20 cellular contexts compared by ENCODE assay signal in genomic region chr18:23155537-23155936, GRCh38. TPM values are rescaled to one million over a fixed set of nuclear protein-coding genes. Genes with fewer than 3 reads are reported as not detected.
DNase-seq lines count a peak whose midpoint lies in the region; ATAC-seq and TF ChIP-seq lines count a peak whose summit lies in the region.
"Had no signal": no experiment of that assay in that cellular context is flagged by ENCODE, and none has a peak within 500 bp of the region (broad histone marks: within the 10 kb centered on the region; RNA-seq: fewer than 3 reads in every experiment).

No MANE protein-coding gene starts in this region.

- peaks cover 33% of the 10 kb centered on the region for H3K4me1 Mint-ChIP-seq in nephron
- peaks cover 0 to 1% of the 10 kb centered on the region in 2 donors for H3K4me1 Mint-ChIP-seq in stimulated activated naive B cell treated with anti-CD40 and anti-IgM and Interleukin-4, amounts not matched to agents 10 μg/mL and 1 μg/mL and 100 μg/mL, for 72 hours
- no peaks in the 10 kb centered on the region for H3K4me1 Mint-ChIP-seq in activated CD4-positive, alpha-beta memory T cell treated with anti-CD3 and anti-CD28 coated beads for 36 hours (ENCODE audit: low read depth)
- H3K4me1 Mint-ChIP-seq: activated CD8-positive, alpha-beta memory T cell treated with anti-CD3 and anti-CD28 coated beads, Interleukin-2, amount 10 ng/mL, durations not matched to agents 7 days and 5 days; memory B cell had no signal

- H3K36me3 ChIP-seq in breast epithelium = no peaks in the 10 kb centered on the region

- ATAC-seq in stimulated activated naive B cell treated with anti-CD40 and anti-IgM and Interleukin-4, amounts not matched to agents 10 μg/mL and 1 μg/mL and 100 μg/mL, for 72 hours (replicated peaks) = no peak
- ATAC-seq: activated CD4-positive, CD25-positive, alpha-beta regulatory T cell treated with anti-CD3 and anti-CD28 coated beads, Interleukin-2, amount 50 U/mL, for 24 hours; activated CD8-positive, alpha-beta memory T cell treated with anti-CD3 and anti-CD28 coated beads, Interleukin-2, amount 10 ng/mL, durations not matched to agents 7 days and 5 days; right cardiac atrium had no signal

- peak overlapping the region; percentile 10 to 79 for H3K27ac ChIP-seq in breast epithelium

- H3K27me3 Mint-ChIP-seq in nephron (ENCODE audit: low read depth) = no peaks in the 10 kb centered on the region
- H3K27me3 Mint-ChIP-seq in stimulated activated naive B cell treated with anti-CD40 and anti-IgM and Interleukin-4, amounts not matched to agents 10 μg/mL and 1 μg/mL and 100 μg/mL, for 72 hours = no peaks in the 10 kb centered on the region
- H3K27me3 Mint-ChIP-seq in activated CD4-positive, alpha-beta memory T cell treated with anti-CD3 and anti-CD28 coated beads for 36 hours = no peaks in the 10 kb centered on the region

- CTCF ChIA-PET in activated CD4-positive, alpha-beta memory T cell treated with anti-CD3 and anti-CD28 coated beads for 36 hours (lab: Charles Lee) = interaction anchor here (0.6 to 0.8 kb wide), 2 partner anchors 10 to 256 kb away, joined by 3 read pairs; no protein-coding TSS in a partner anchor

- no peak for TF ChIP-seq CTCF in breast epithelium (IDR thresholded peaks at IDR 0.05)
- TF ChIP-seq CTCF in nephron (IDR thresholded peaks at IDR 0.05; ENCODE audit: unreplicated experiment in 3 of 3) = no peak

- no peak overlapping the region for H3K4me3 ChIP-seq in breast epithelium

- no peaks in the 10 kb centered on the region for H3K9me3 ChIP-seq in breast epithelium

- H3K27ac Mint-ChIP-seq in nephron = peak overlapping the region in 2 of 3 experiments; percentile 45 to 87
- H3K27ac Mint-ChIP-seq in stimulated activated naive B cell treated with anti-CD40 and anti-IgM and Interleukin-4, amounts not matched to agents 10 μg/mL and 1 μg/mL and 100 μg/mL, for 72 hours = no peak overlapping the region
- no peak overlapping the region for H3K27ac Mint-ChIP-seq in activated CD4-positive, alpha-beta memory T cell treated with anti-CD3 and anti-CD28 coated beads for 36 hours
- H3K27ac Mint-ChIP-seq: activated CD8-positive, alpha-beta memory T cell treated with anti-CD3 and anti-CD28 coated beads, Interleukin-2, amount 10 ng/mL, durations not matched to agents 7 days and 5 days; immature natural killer cell; memory B cell had no signal

- intact Hi-C loops in breast epithelium (cut with DNase I; ENCODE audit: low total_unique reads) = no loop called here
- intact Hi-C loops in activated CD4-positive, alpha-beta memory T cell treated with anti-CD3 and anti-CD28 coated beads for 36 hours (cut with micrococcal nuclease) = no loop called here

- H3K36me3 Mint-ChIP-seq in nephron (ENCODE audit: low read depth) = no peaks in the 10 kb centered on the region
- H3K36me3 Mint-ChIP-seq in stimulated activated naive B cell treated with anti-CD40 and anti-IgM and Interleukin-4, amounts not matched to agents 10 μg/mL and 1 μg/mL and 100 μg/mL, for 72 hours = peaks cover 3 to 4% of the 10 kb centered on the region in 2 donors
- H3K36me3 Mint-ChIP-seq in activated CD4-positive, alpha-beta memory T cell treated with anti-CD3 and anti-CD28 coated beads for 36 hours = no peaks in the 10 kb centered on the region
- H3K36me3 Mint-ChIP-seq: activated CD8-positive, alpha-beta memory T cell treated with anti-CD3 and anti-CD28 coated beads, Interleukin-2, amount 10 ng/mL, durations not matched to agents 7 days and 5 days; memory B cell had no signal

- POLR2A ChIA-PET in activated CD4-positive, alpha-beta memory T cell treated with anti-CD3 and anti-CD28 coated beads for 36 hours (lab: Charles Lee) = no interaction called here

- H3K9me3 Mint-ChIP-seq in nephron = no peaks in the 10 kb centered on the region
- no peaks in the 10 kb centered on the region for H3K9me3 Mint-ChIP-seq in stimulated activated naive B cell treated with anti-CD40 and anti-IgM and Interleukin-4, amounts not matched to agents 10 μg/mL and 1 μg/mL and 100 μg/mL, for 72 hours
- no peaks in the 10 kb centered on the region for H3K9me3 Mint-ChIP-seq in activated CD4-positive, alpha-beta memory T cell treated with anti-CD3 and anti-CD28 coated beads for 36 hours
- H3K9me3 Mint-ChIP-seq: immature natural killer cell, memory B cell had no signal

- H3K4me1 ChIP-seq in breast epithelium = peaks cover 3 to 14% of the 10 kb centered on the region in 2 donors

- H3K4me3 Mint-ChIP-seq in nephron = no peak overlapping the region
- H3K4me3 Mint-ChIP-seq in stimulated activated naive B cell treated with anti-CD40 and anti-IgM and Interleukin-4, amounts not matched to agents 10 μg/mL and 1 μg/mL and 100 μg/mL, for 72 hours = no peak overlapping the region
- no peak overlapping the region for H3K4me3 Mint-ChIP-seq in activated CD4-positive, alpha-beta memory T cell treated with anti-CD3 and anti-CD28 coated beads for 36 hours
- H3K4me3 Mint-ChIP-seq: activated CD8-positive, alpha-beta memory T cell treated with anti-CD3 and anti-CD28 coated beads, Interleukin-2, amount 10 ng/mL, durations not matched to agents 7 days and 5 days; immature natural killer cell; memory B cell had no signal

- peak; percentile 88 for DNase-seq in DMS79 treated with DMSO at 0.1 percent for 48 hours (lab: John Stamatoyannopoulos, UW)
- DNase-seq in NCI-H526 treated with DMSO at 0.1 percent for 48 hours (lab: John Stamatoyannopoulos, UW) = peak; percentile 16
- DNase-seq in breast epithelium (ENCODE audit: low spot score in 2 of 2) = no peak
- no peak for DNase-seq in stimulated activated naive B cell treated with anti-CD40 and anti-IgM and Interleukin-4, amounts not matched to agents 10 μg/mL and 1 μg/mL and 100 μg/mL, for 72 hours
- DNase-seq in HK-2 (ENCODE audit: unreplicated experiment) = no peak
- no peak for DNase-seq in erythroblast (lab: John Stamatoyannopoulos, UW)
- DNase-seq in activated CD4-positive, alpha-beta memory T cell treated with anti-CD3 and anti-CD28 coated beads for 36 hours = no peak
- DNase-seq: activated CD8-positive, alpha-beta memory T cell treated with anti-CD3 and anti-CD28 coated beads, Interleukin-2, amount 10 ng/mL, durations not matched to agents 7 days and 5 days; activated gamma-delta T cell; dermis blood vessel endothelial cell; GDM1; glutamatergic neuron; immature natural killer cell; NCI-H2107; NCI-H82; right cardiac atrium; RPMI8226 had no signal

- no peaks in the 10 kb centered on the region for H3K27me3 ChIP-seq in breast epithelium

- TF ChIP-seq POLR2A in breast epithelium (IDR thresholded peaks at IDR 0.05) (no peak), erythroblast (IDR thresholded peaks at IDR 0.05; ENCODE audit: low read length) (no peak)

RNA-seq across cellular contexts. Expression of gene CABLES1, which starts 20.3 kb away (rescaled TPM):
- 10 to 100 TPM; 18.1 to 28.7 (median 22.3) TPM for total RNA-seq in breast epithelium
- 1 to 10 TPM; 1.2 to 2.2 TPM for total RNA-seq in activated CD4-positive, alpha-beta memory T cell treated with anti-CD3 and anti-CD28 coated beads for 36 hours

Comparison
In these comparisons a context has a peak if more than half of its experiments do, and no peak if none do; other contexts are left out.
1. DNase-seq: peak in DMS79 treated with DMSO at 0.1 percent for 48 hours (single experiment) and NCI-H526 treated with DMSO at 0.1 percent for 48 hours (single experiment); none in breast epithelium (0 of 2), stimulated activated naive B cell treated with anti-CD40 and anti-IgM and Interleukin-4, amounts not matched to agents 10 μg/mL and 1 μg/mL and 100 μg/mL, for 72 hours (single experiment), HK-2 (single experiment), erythroblast (0 of 2) and activated CD4-positive, alpha-beta memory T cell treated with anti-CD3 and anti-CD28 coated beads for 36 hours (single experiment).
2. H3K27ac Mint-ChIP-seq: peak in nephron (2 of 3); none in stimulated activated naive B cell treated with anti-CD40 and anti-IgM and Interleukin-4, amounts not matched to agents 10 μg/mL and 1 μg/mL and 100 μg/mL, for 72 hours (single experiment) and activated CD4-positive, alpha-beta memory T cell treated with anti-CD3 and anti-CD28 coated beads for 36 hours (single experiment).
3. RNA of gene CABLES1, which starts 20.3 kb away (total RNA-seq): 18.1 to 28.7 TPM in breast epithelium; 1.2 to 2.2 TPM in activated CD4-positive, alpha-beta memory T cell treated with anti-CD3 and anti-CD28 coated beads for 36 hours; every median in the first group is over 4 times any median in the second.